In the genomic region with DNA sequence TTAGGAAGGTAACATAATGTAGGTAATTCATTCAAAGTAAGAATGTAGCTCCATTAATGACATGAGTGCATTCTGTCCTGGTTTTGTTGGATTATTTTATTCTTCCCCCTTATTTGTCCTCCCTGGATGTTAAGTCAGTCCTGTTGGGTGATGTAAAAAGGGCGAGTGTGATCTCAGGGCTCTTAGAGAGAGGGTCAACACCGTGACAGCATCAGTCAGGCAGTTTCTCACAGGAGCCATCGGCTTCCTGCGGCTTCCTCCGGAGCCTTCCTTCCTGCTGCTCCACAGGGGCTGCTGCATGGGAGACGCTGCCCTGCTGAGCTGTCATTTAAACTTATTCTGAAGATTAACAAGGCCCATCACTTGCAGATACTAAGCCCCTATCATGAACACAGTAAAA, we compare ENCODE assay signal across 8 cellular contexts.
DNase-seq lines count a peak whose midpoint lies in the region; ATAC-seq, FAIRE-seq and TF ChIP-seq lines count a peak whose summit lies in the region.
"Not testable (repeated sequence)": the region's sequence is repeated elsewhere in the genome, so short reads cannot be mapped to it uniquely, and the experiment has no call there.

No MANE protein-coding gene starts in this region.

- ATAC-seq in GM23338, result peak; percentile 94
- ATAC-seq in stimulated activated memory B cell treated with anti-CD40 and anti-IgM and Interleukin-4, amounts not matched to agents 10 μg/mL and 1 μg/mL and 100 μg/mL, for 72 hours, result peak; percentile 27

- not testable (repeated sequence) for H4K8ac ChIP-seq in mesendoderm (ENCODE audit: low read depth, low read length); neuronal stem cell (ENCODE audit: low read depth, low read length)

- H4K5ac ChIP-seq in mesendoderm (ENCODE audit: low read length), result not testable (repeated sequence)

- H4K91ac ChIP-seq in neuronal stem cell (ENCODE audit: low read depth, low read length, poor library complexity), result not testable (repeated sequence)

- H3K27me3 ChIP-seq in GM23338 (ENCODE audit: insufficient read depth); astrocyte (ENCODE audit: insufficient read depth, low read length); mesendoderm (ENCODE audit: insufficient read depth, low read length, poor library complexity); neuronal stem cell (ENCODE audit: control insufficient read depth in 3 of 3, insufficient read depth in 3 of 3, low read depth in 1 of 3, low read length in 3 of 3): not testable (repeated sequence)

- DNase-seq in GM23338 (ENCODE audit: low spot score), result peak; percentile 24
- peak; percentile 57 for DNase-seq in NCI-H146 (lab: John Stamatoyannopoulos, UW)
- DNase-seq in astrocyte (ENCODE audit: low read depth); glutamatergic neuron; neuronal stem cell (ENCODE audit: low spot score): not testable (repeated sequence)
- DNase-seq in choroid plexus epithelial cell (ENCODE audit: low read depth), result peak; percentile 60
- peak; percentile 80 for DNase-seq in mesendoderm

- H3K9ac ChIP-seq in astrocyte (ENCODE audit: low read length); mesendoderm (ENCODE audit: low read length); neuronal stem cell (ENCODE audit: low read depth, low read length, poor library complexity): not testable (repeated sequence)

- H3K4ac ChIP-seq in mesendoderm (ENCODE audit: low read depth, low read length); neuronal stem cell (ENCODE audit: low read length): not testable (repeated sequence)

- H3K79me1 ChIP-seq in mesendoderm (ENCODE audit: low read length); neuronal stem cell (ENCODE audit: low read depth, low read length): not testable (repeated sequence)

- H4K20me1 ChIP-seq in GM23338 (replicated peaks; ENCODE audit: insufficient read depth); astrocyte (ENCODE audit: insufficient read depth, low read length): not testable (repeated sequence)

- H3K79me2 ChIP-seq in GM23338 (replicated peaks; ENCODE audit: insufficient read depth); astrocyte (ENCODE audit: insufficient read depth, low read length); mesendoderm (ENCODE audit: control insufficient read depth, insufficient read depth, low read length): not testable (repeated sequence)

- H2BK15ac ChIP-seq in mesendoderm (replicated peaks; ENCODE audit: low read depth); neuronal stem cell (ENCODE audit: low read length): not testable (repeated sequence)

- not testable (repeated sequence) for H3K4me3 Mint-ChIP-seq in GM23338; astrocyte (ENCODE audit: unreplicated experiment); glutamatergic neuron (ENCODE audit: unreplicated experiment); stimulated activated memory B cell treated with anti-CD40 and anti-IgM and Interleukin-4, amounts not matched to agents 10 μg/mL and 1 μg/mL and 100 μg/mL, for 72 hours

- H3K9me2 ChIP-seq in GM23338 (ENCODE audit: insufficient read depth), result not testable (repeated sequence)

- not testable (repeated sequence) for H3K4me3 ChIP-seq in GM23338; astrocyte (ENCODE audit: insufficient read depth, low read depth, low read length); choroid plexus epithelial cell (ENCODE audit: low read depth, low read length); mesendoderm (ENCODE audit: low read length); neuronal stem cell (ENCODE audit: low read length in 2 of 2)

- not testable (repeated sequence) for H3K23ac ChIP-seq in mesendoderm (ENCODE audit: low read length); neuronal stem cell (ENCODE audit: low read depth, low read length, poor library complexity)

- not testable (repeated sequence) for H3K4me1 ChIP-seq in GM23338 (ENCODE audit: insufficient read depth); astrocyte (ENCODE audit: insufficient read depth, low read length); mesendoderm (ENCODE audit: control insufficient read depth, low read depth, low read length); neuronal stem cell (ENCODE audit: control insufficient read depth in 2 of 2, insufficient read depth in 1 of 2, low read depth in 1 of 2, low read length in 2 of 2)

- not testable (repeated sequence) for H3K27me3 Mint-ChIP-seq in GM23338 (ENCODE audit: insufficient read depth, low read depth, poor library complexity); astrocyte (ENCODE audit: low read depth, unreplicated experiment); glutamatergic neuron (ENCODE audit: unreplicated experiment); stimulated activated memory B cell treated with anti-CD40 and anti-IgM and Interleukin-4, amounts not matched to agents 10 μg/mL and 1 μg/mL and 100 μg/mL, for 72 hours

- not testable (repeated sequence) for H2AFZ ChIP-seq in GM23338; astrocyte (ENCODE audit: low read depth, low read length)
- peak overlapping the region; percentile 60 for H2AFZ ChIP-seq in neuronal stem cell (ENCODE audit: low read length)

- H3K27ac ChIP-seq in GM23338 (ENCODE audit: low read depth); astrocyte (ENCODE audit: low read depth, low read length); mesendoderm (ENCODE audit: low read depth, low read length); neuronal stem cell (replicated peaks; ENCODE audit: low read length): not testable (repeated sequence)

- TF ChIP-seq CTCF in GM23338 (conservative IDR thresholded peaks at IDR 0.05; ENCODE audit: low read depth in 2 of 2); astrocyte (IDR thresholded peaks at IDR 0.05; ENCODE audit: insufficient read depth, low read depth, low read length); choroid plexus epithelial cell (conservative IDR thresholded peaks at IDR 0.05; ENCODE audit: low read depth, low read length); glutamatergic neuron (IDR thresholded peaks at IDR 0.05; ENCODE audit: partially characterized antibody, unreplicated experiment): not testable (repeated sequence)

- H3K27ac Mint-ChIP-seq in GM23338 (peak overlapping the region; percentile 60), astrocyte (ENCODE audit: unreplicated experiment) (peak overlapping the region; percentile 82), glutamatergic neuron (ENCODE audit: unreplicated experiment) (peak overlapping the region; percentile 70)
- not testable (repeated sequence) for H3K27ac Mint-ChIP-seq in stimulated activated memory B cell treated with anti-CD40 and anti-IgM and Interleukin-4, amounts not matched to agents 10 μg/mL and 1 μg/mL and 100 μg/mL, for 72 hours

- not testable (repeated sequence) for H2BK12ac ChIP-seq in neuronal stem cell (ENCODE audit: low read length)

- H2AK5ac ChIP-seq in mesendoderm (ENCODE audit: low read length); neuronal stem cell (ENCODE audit: low read depth, low read length): not testable (repeated sequence)

- not testable (repeated sequence) for H3K18ac ChIP-seq in mesendoderm (ENCODE audit: low read length); neuronal stem cell (ENCODE audit: low read length)

- not testable (repeated sequence) for H3K4me2 ChIP-seq in GM23338; astrocyte (ENCODE audit: low read length); mesendoderm (ENCODE audit: low read length); neuronal stem cell (ENCODE audit: insufficient read depth, low read length, poor library complexity, severe bottlenecking)

- H3K9me3 ChIP-seq in astrocyte (ENCODE audit: insufficient read depth, low read depth, low read length); neuronal stem cell (replicated peaks in 1 of 2; ENCODE audit: control insufficient read depth in 2 of 2, insufficient read depth in 1 of 2, low read depth in 1 of 2, low read length in 2 of 2): not testable (repeated sequence)

- not testable (repeated sequence) for FAIRE-seq in astrocyte (lab: Jason Lieb, UNC)

- not testable (repeated sequence) for H3K36me3 Mint-ChIP-seq in GM23338 (ENCODE audit: low read depth); astrocyte (ENCODE audit: low read depth, unreplicated experiment); glutamatergic neuron (ENCODE audit: unreplicated experiment); stimulated activated memory B cell treated with anti-CD40 and anti-IgM and Interleukin-4, amounts not matched to agents 10 μg/mL and 1 μg/mL and 100 μg/mL, for 72 hours

- H3K36me3 ChIP-seq in GM23338 (ENCODE audit: insufficient read depth); astrocyte (ENCODE audit: insufficient read depth, low read length); mesendoderm (ENCODE audit: control insufficient read depth, insufficient read depth, low read length); neuronal stem cell (replicated peaks in 1 of 2; ENCODE audit: control insufficient read depth in 2 of 2, insufficient read depth in 2 of 2, low read length in 2 of 2): not testable (repeated sequence)

- no CpG with 5 or more reads among the region's 6 CpGs for WGBS in mesendoderm (ENCODE audit: extremely low coverage, insufficient coverage, low lambda C conversion rate)
- no CpG with 5 or more reads among the region's 6 CpGs for WGBS in neuronal stem cell (ENCODE audit: extremely low coverage in 2 of 2, insufficient read length in 2 of 2, insufficient replicate concordance in 1 of 2), 2 donors

- not testable (repeated sequence) for H3F3A ChIP-seq in GM23338 (replicated peaks; ENCODE audit: low read depth)

- not testable (repeated sequence) for H3K14ac ChIP-seq in neuronal stem cell (ENCODE audit: low read length)

- not testable (repeated sequence) for H3K9me3 Mint-ChIP-seq in GM23338; astrocyte (ENCODE audit: unreplicated experiment); glutamatergic neuron (ENCODE audit: unreplicated experiment); stimulated activated memory B cell treated with anti-CD40 and anti-IgM and Interleukin-4, amounts not matched to agents 10 μg/mL and 1 μg/mL and 100 μg/mL, for 72 hours

- not testable (repeated sequence) for H2BK120ac ChIP-seq in mesendoderm (ENCODE audit: low read depth, low read length); neuronal stem cell (ENCODE audit: low read depth, low read length)

- H2BK5ac ChIP-seq in mesendoderm (ENCODE audit: low read length); neuronal stem cell (ENCODE audit: low read length): not testable (repeated sequence)

- not testable (repeated sequence) for H3K56ac ChIP-seq in mesendoderm (ENCODE audit: low read length)

- H3K4me1 Mint-ChIP-seq in GM23338, result peaks cover 12% of the 10 kb centered on the region; the same call in 2 of the 3 replicates
- not testable (repeated sequence) for H3K4me1 Mint-ChIP-seq in astrocyte (ENCODE audit: low read depth, unreplicated experiment); glutamatergic neuron (ENCODE audit: low read depth, unreplicated experiment); stimulated activated memory B cell treated with anti-CD40 and anti-IgM and Interleukin-4, amounts not matched to agents 10 μg/mL and 1 μg/mL and 100 μg/mL, for 72 hours
